7 cellular contexts compared by ENCODE assay signal in the genomic region with DNA sequence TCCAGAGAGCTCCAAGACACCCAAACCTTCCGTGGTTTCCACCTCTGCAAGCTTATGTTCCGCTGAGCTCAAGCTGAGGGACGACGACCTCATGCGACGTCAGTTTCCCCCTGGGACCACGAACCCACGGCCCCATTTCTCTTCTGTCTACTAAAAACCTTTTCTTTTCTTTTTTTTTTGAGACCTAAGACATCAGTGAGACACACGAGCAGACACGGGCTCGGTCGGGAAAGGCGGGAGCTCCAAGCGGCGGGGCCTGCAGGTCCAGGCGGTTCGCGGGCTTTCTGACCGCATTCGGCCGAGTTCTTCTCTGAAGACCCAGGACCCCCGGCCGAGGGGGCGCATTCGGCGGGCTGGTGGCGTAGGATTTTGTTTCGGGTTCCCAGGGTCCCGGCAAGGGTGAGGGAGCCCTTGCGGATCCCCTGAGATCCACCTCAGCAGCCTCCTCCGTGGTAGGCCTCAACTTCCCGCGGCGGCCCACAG. TPM values are rescaled to one million over a fixed set of nuclear protein-coding genes. Genes with fewer than 3 reads are reported as not detected.
A peak's percentile ranks its signal among the peaks of the same experiment; 100 is the strongest.
DNase-seq lines count a peak whose midpoint lies in the region; ATAC-seq and TF ChIP-seq lines count a peak whose summit lies in the region.

No MANE protein-coding gene starts in this region.

- no peak overlapping the region for H4K91ac ChIP-seq in H9 (ENCODE audit: insufficient read length, low read depth, low read length)

- H3K36me3 Mint-ChIP-seq in H9 (ENCODE audit: insufficient read depth in 1 of 3, low read depth in 3 of 3), result peaks cover 31 to 42% (median 36%) of the 10 kb centered on the region in 3 experiments

- peaks cover 37 to 41% of the 10 kb centered on the region in 2 experiments for H3K4me1 Mint-ChIP-seq in H9

- H3K4me2 ChIP-seq in H9 (ENCODE audit: insufficient read depth, insufficient read length, low read length) (peak overlapping the region; percentile 97), SU-DHL-6 (ENCODE audit: low read depth, low read length, poor library complexity, severe bottlenecking) (peak overlapping the region; percentile 97)

- peak overlapping the region; percentile 81 for H3K14ac ChIP-seq in H9 (ENCODE audit: insufficient read depth, low read length)

- no peak overlapping the region for H2BK5ac ChIP-seq in H9 (ENCODE audit: insufficient read length, low read length)

- no peaks in the 10 kb centered on the region for H3K9me3 Mint-ChIP-seq in H9

- no peak overlapping the region for H3K56ac ChIP-seq in H9 (ENCODE audit: insufficient read length, low read depth, low read length)

- peak overlapping the region; percentile 82 to 99 (median 98) for H3K27ac Mint-ChIP-seq in H9

- H3K27me3 Mint-ChIP-seq in H9 (ENCODE audit: low read depth), result no peaks in the 10 kb centered on the region

- H3F3A ChIP-seq in SU-DHL-6 (ENCODE audit: insufficient read depth), result peaks cover 25% of the 10 kb centered on the region

- no peaks in the 10 kb centered on the region for H3K27me3 ChIP-seq in H9 (ENCODE audit: insufficient read depth, low read length)
- H3K27me3 ChIP-seq in SU-DHL-6 (ENCODE audit: low read length), result no peaks in the 10 kb centered on the region
- no peaks in the 10 kb centered on the region for H3K27me3 ChIP-seq in rectal smooth muscle tissue (ENCODE audit: control insufficient read depth, insufficient read depth, low read length)

- peaks cover 2% of the 10 kb centered on the region for H3K79me1 ChIP-seq in H9 (ENCODE audit: insufficient read depth, low read depth, low read length, poor library complexity, severe bottlenecking)

- H3K4me3 ChIP-seq in SU-DHL-6 (ENCODE audit: insufficient read depth, low read length, poor library complexity, severe bottlenecking) (peak overlapping the region; percentile 86), fibroblast of the aortic adventitia (ENCODE audit: low read depth, low read length) (peak overlapping the region; percentile 76), rectal smooth muscle tissue (ENCODE audit: low read length) (peak overlapping the region; percentile 82)

- H3K23me2 ChIP-seq in H9 (ENCODE audit: insufficient read length, low read depth, low read length, poor library complexity, severe bottlenecking), result peaks cover 17% of the 10 kb centered on the region

- H3K4me1 ChIP-seq in H9 (ENCODE audit: insufficient read depth, low read length) (peaks cover 7% of the 10 kb centered on the region; the same call in 1 of the 2 replicates), rectal smooth muscle tissue (ENCODE audit: control insufficient read depth, insufficient read depth, low read length) (peaks cover 14% of the 10 kb centered on the region)

- no peak overlapping the region for H2BK20ac ChIP-seq in H9 (ENCODE audit: low read depth, low read length, poor library complexity, severe bottlenecking)

- ATAC-seq in GM21576 (IDR thresholded peaks at IDR 0.05; ENCODE audit: unreplicated experiment), result no peak
- ATAC-seq in GM18868 (IDR thresholded peaks at IDR 0.05; ENCODE audit: unreplicated experiment), result no peak

- H3K79me2 ChIP-seq in H9 (ENCODE audit: insufficient read depth, low read length) (peaks cover 15% of the 10 kb centered on the region; the same call in 1 of the 2 replicates), SU-DHL-6 (ENCODE audit: insufficient read depth, low read length) (peaks cover 73% of the 10 kb centered on the region)

- H3K4ac ChIP-seq in H9 (ENCODE audit: low read depth, low read length), result peak overlapping the region; percentile 22; the same call in 1 of the 2 replicates

- no peak overlapping the region for H3K23ac ChIP-seq in H9 (ENCODE audit: insufficient read length, low read depth, low read length)

- H2AFZ ChIP-seq in H9 (ENCODE audit: low read length) (no peak overlapping the region), SU-DHL-6 (ENCODE audit: low read depth, low read length, severe bottlenecking) (no peak overlapping the region)

- H3K18ac ChIP-seq in H9 (ENCODE audit: insufficient read length, low read depth, low read length), result peak overlapping the region; percentile 70

- H4K20me1 ChIP-seq in H9 (ENCODE audit: control insufficient read depth, insufficient read depth, insufficient read length) (no peaks in the 10 kb centered on the region), SU-DHL-6 (ENCODE audit: low read depth, low read length) (peaks cover 12% of the 10 kb centered on the region; the same call in 1 of the 2 replicates)

- no peak overlapping the region for H3T11ph ChIP-seq in H9 (ENCODE audit: low read length)

- no peak overlapping the region for H4K5ac ChIP-seq in H9 (ENCODE audit: insufficient read length, low read depth, low read length)

- no CpG with 5 or more reads among the region's 34 CpGs for WGBS in H9 (ENCODE audit: extremely low coverage, insufficient read length, low lambda C conversion rate)

- H2AK5ac ChIP-seq in H9 (ENCODE audit: insufficient read length, low read length), result no peak overlapping the region

- peak overlapping the region; percentile 94 to 98 for H3K4me3 Mint-ChIP-seq in H9

- H3K27ac ChIP-seq in H9 (ENCODE audit: insufficient read length, low read depth, low read length) (no peak overlapping the region), SU-DHL-6 (ENCODE audit: low read depth, low read length) (peak overlapping the region; percentile 96), rectal smooth muscle tissue (ENCODE audit: low read depth, low read length) (no peak overlapping the region)

- TF ChIP-seq CTCF in H9 (conservative IDR thresholded peaks at IDR 0.05) (no peak), SU-DHL-6 (IDR thresholded peaks at IDR 0.05; ENCODE audit: insufficient read depth, low read length, poor library complexity, severe bottlenecking) (no peak), fibroblast of the aortic adventitia (IDR thresholded peaks at IDR 0.05; ENCODE audit: insufficient read depth, low read length) (no peak)

- DNase-seq in GM03348 (ENCODE audit: low spot score) (peak; percentile 20), H9 (no peak), fibroblast of the aortic adventitia (ENCODE audit: low read depth) (no peak)

- H3K9me3 ChIP-seq in H9 (ENCODE audit: control insufficient read depth, low read depth, low read length) (no peaks in the 10 kb centered on the region), SU-DHL-6 (ENCODE audit: insufficient read depth, low read length) (no peaks in the 10 kb centered on the region)

- H3K36me3 ChIP-seq in SU-DHL-6 (ENCODE audit: low read length) (peaks cover 6% of the 10 kb centered on the region), rectal smooth muscle tissue (ENCODE audit: control insufficient read depth, insufficient read depth, low read length) (peaks cover 5% of the 10 kb centered on the region)

- no peak overlapping the region for H4K8ac ChIP-seq in H9 (replicated peaks; ENCODE audit: insufficient read length, low read depth, low read length)

- H2BK12ac ChIP-seq in H9 (ENCODE audit: insufficient read length, low read depth, low read length), result no peak overlapping the region

- no peak overlapping the region for H2BK15ac ChIP-seq in H9 (ENCODE audit: low read depth, low read length)

- H3K9ac ChIP-seq in H9 (ENCODE audit: extremely low read depth, insufficient read length, low read length) (peak overlapping the region; percentile 96), SU-DHL-6 (ENCODE audit: low read length) (peak overlapping the region; percentile 96), rectal smooth muscle tissue (ENCODE audit: low read length) (peak overlapping the region; percentile 27)

- H3K9me2 ChIP-seq in SU-DHL-6 (replicated peaks; ENCODE audit: insufficient read depth, low read length), result no peaks in the 10 kb centered on the region

- peak overlapping the region; percentile 74 for H2BK120ac ChIP-seq in H9 (ENCODE audit: low read depth, low read length, poor library complexity, severe bottlenecking)

RNA-seq across cellular contexts. Expression of a gene that starts 0.4 kb away (rescaled TPM):
- total RNA-seq in H9 (2021) (17.2 and 19.1 TPM in 2 replicates), fibroblast of the aortic adventitia (ENCODE audit: low replicate concordance) (3.6 and 10.2 TPM in 2 replicates)

RNA-seq across cellular contexts. Expression of a gene that starts 0.7 kb away (rescaled TPM):
- total RNA-seq in H9 (2021) (39.6 and 40.6 TPM in 2 replicates), fibroblast of the aortic adventitia (ENCODE audit: low replicate concordance) (27.8 and 40.3 TPM in 2 replicates)

RNA-seq across cellular contexts. Expression of a gene that starts 37.1 kb away (rescaled TPM):
- total RNA-seq in H9 (2021) (26.2 and 26.5 TPM in 2 replicates), fibroblast of the aortic adventitia (ENCODE audit: low replicate concordance) (16.5 and 22.4 TPM in 2 replicates)

RNA-seq across cellular contexts. Expression of a gene that starts 37.9 kb away (rescaled TPM):
- total RNA-seq in H9 (2021), result 113 and 124 TPM in 2 replicates
- 66.4 and 77.4 TPM in 2 replicates for total RNA-seq in fibroblast of the aortic adventitia (ENCODE audit: low replicate concordance)

Comparison
In these comparisons a context has a peak if more than half of its experiments do, and no peak if none do; other contexts are left out.
1. H3K9ac ChIP-seq: peak in every context shown above with its lines; median percentile 96 in H9; 96 in SU-DHL-6; 27 in rectal smooth muscle tissue.